15 cellular contexts compared by ENCODE assay signal in the genomic region with DNA sequence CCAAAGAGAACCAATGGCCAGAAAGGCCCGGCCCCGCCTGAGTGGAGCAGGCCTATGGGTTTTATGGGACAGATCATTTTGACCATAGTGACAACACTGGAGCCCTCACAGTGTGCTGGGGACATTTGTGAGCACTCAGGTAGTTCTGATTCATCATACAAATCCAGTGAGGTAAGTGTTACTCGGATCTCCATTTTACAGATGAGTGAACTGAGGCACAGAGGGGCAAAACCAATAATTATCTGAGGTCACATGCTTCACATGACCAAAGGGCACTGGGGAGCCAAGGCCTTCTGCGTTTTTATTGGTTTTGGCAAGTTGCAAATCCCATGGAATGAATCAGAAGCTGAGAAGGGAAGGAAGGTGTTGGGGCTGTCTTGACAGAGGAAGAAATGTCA.
A peak's percentile ranks its signal among the peaks of the same experiment; 100 is the strongest.
DNase-seq lines count a peak whose midpoint lies in the region; ATAC-seq and TF ChIP-seq lines count a peak whose summit lies in the region.
"Had no signal": no experiment of that assay in that cellular context is flagged by ENCODE, and none has a peak within 500 bp of the region (broad histone marks: within the 10 kb centered on the region; RNA-seq: fewer than 3 reads in every experiment).

No MANE protein-coding gene starts in this region.

- H3K4me1 ChIP-seq in HUES6 (ENCODE audit: control insufficient read depth, insufficient read depth, low read length) = peaks cover 38% of the 10 kb centered on the region

- no peak overlapping the region for H3K4me3 Mint-ChIP-seq in dendritic cell treated with granulocyte-macrophage colony-stimulating factor and Interleukin-4, amounts not matched to agents 40 ng/mL and 50 ng/mL, for 4 days
- no peak overlapping the region for H3K4me3 Mint-ChIP-seq in osteocyte (ENCODE audit: unreplicated experiment)

- H3K27ac Mint-ChIP-seq in dendritic cell treated with granulocyte-macrophage colony-stimulating factor and Interleukin-4, amounts not matched to agents 40 ng/mL and 50 ng/mL, for 4 days = peak overlapping the region; percentile 51
- H3K27ac Mint-ChIP-seq in osteocyte (ENCODE audit: unreplicated experiment) = peak overlapping the region; percentile 24

- no peaks in the 10 kb centered on the region; the same call in 1 of the 2 replicates for H3K9me3 ChIP-seq in HUES6 (ENCODE audit: control insufficient read depth, insufficient read depth, low read depth, low read length)

- no peak for DNase-seq in activated CD4-positive, CD25-positive, alpha-beta regulatory T cell (lab: John Stamatoyannopoulos, UW)
- DNase-seq in osteocyte (ENCODE audit: extremely low spot score, unreplicated experiment) (no peak), DMS153 treated with DMSO at 0.1 percent for 48 hours (lab: John Stamatoyannopoulos, UW; ENCODE audit: unreplicated experiment) (no peak)
- DNase-seq: activated CD4-positive, alpha-beta T cell treated with anti-CD3 and anti-CD28 coated beads for 48 hours; Kasumi-1; NCI-H187; NCI-H524; stimulated activated CD4-positive, alpha-beta T cell treated with anti-CD3 and anti-CD28 coated beads, Interleukin-4, amount 100 ng/mL, for 1 hour had no signal

- peaks cover 89% of the 10 kb centered on the region for H3K4me1 Mint-ChIP-seq in dendritic cell treated with granulocyte-macrophage colony-stimulating factor and Interleukin-4, amounts not matched to agents 40 ng/mL and 50 ng/mL, for 4 days (ENCODE audit: low read depth)
- peaks cover 45% of the 10 kb centered on the region for H3K4me1 Mint-ChIP-seq in osteocyte (ENCODE audit: unreplicated experiment)

- peak; percentile 43 to 46 for ATAC-seq in activated CD4-positive, CD25-positive, alpha-beta regulatory T cell treated with anti-CD3 and anti-CD28 coated beads, Interleukin-2, amount 50 U/mL, for 24 hours
- ATAC-seq in HG03469 (IDR thresholded peaks at IDR 0.05; ENCODE audit: unreplicated experiment) (no peak), GM21529 (IDR thresholded peaks at IDR 0.05; ENCODE audit: unreplicated experiment) (no peak)

- no peaks in the 10 kb centered on the region for H3K9me3 Mint-ChIP-seq in dendritic cell treated with granulocyte-macrophage colony-stimulating factor and Interleukin-4, amounts not matched to agents 40 ng/mL and 50 ng/mL, for 4 days
- H3K9me3 Mint-ChIP-seq in osteocyte (ENCODE audit: unreplicated experiment) = no peaks in the 10 kb centered on the region

- H3K36me3 Mint-ChIP-seq in dendritic cell treated with granulocyte-macrophage colony-stimulating factor and Interleukin-4, amounts not matched to agents 40 ng/mL and 50 ng/mL, for 4 days (ENCODE audit: low read depth) = peaks cover 50% of the 10 kb centered on the region
- peaks cover 2% of the 10 kb centered on the region for H3K36me3 Mint-ChIP-seq in osteocyte (ENCODE audit: unreplicated experiment)

- intact Hi-C loops in dendritic cell treated with granulocyte-macrophage colony-stimulating factor and Interleukin-4, amounts not matched to agents 40 ng/mL and 50 ng/mL, for 4 days (cut with micrococcal nuclease) = no loop called here

- no peaks in the 10 kb centered on the region for H3K27me3 Mint-ChIP-seq in dendritic cell treated with granulocyte-macrophage colony-stimulating factor and Interleukin-4, amounts not matched to agents 40 ng/mL and 50 ng/mL, for 4 days
- H3K27me3 Mint-ChIP-seq in osteocyte (ENCODE audit: unreplicated experiment) = no peaks in the 10 kb centered on the region

- no peaks in the 10 kb centered on the region for H3K27me3 ChIP-seq in HUES6 (ENCODE audit: control insufficient read depth, insufficient read depth, low read length)

- no peak overlapping the region for H3K9ac ChIP-seq in HUES6 (ENCODE audit: low read length)
- H3K9ac ChIP-seq: GM23248 had no signal

- H3K4me3 ChIP-seq in HUES6 (ENCODE audit: low read depth, low read length) = no peak overlapping the region
- H3K4me3 ChIP-seq: GM23248 had no signal

- no peak for TF ChIP-seq CTCF in osteocyte (IDR thresholded peaks at IDR 0.05)

- H3K27ac ChIP-seq in HUES6 (ENCODE audit: low read depth, low read length) = 0 out of 2 replicates have a peak overlapping the region, but pooled peaks have one; percentile 16
- H3K27ac ChIP-seq: 22Rv1, GM23248 had no signal

- H3K36me3 ChIP-seq in HUES6 (ENCODE audit: control insufficient read depth, insufficient read depth, low read length) = no peaks in the 10 kb centered on the region

Comparison
In these comparisons a context has a peak if more than half of its experiments do, and no peak if none do; other contexts are left out.
1. ATAC-seq: peak in activated CD4-positive, CD25-positive, alpha-beta regulatory T cell treated with anti-CD3 and anti-CD28 coated beads, Interleukin-2, amount 50 U/mL, for 24 hours (2 of 2); none in HG03469 (single experiment) and GM21529 (single experiment).